In genomic region chr10:85145966-85146365, GRCh38 we compare ENCODE assay signal across 29 cellular contexts.
"Had no signal": no experiment of that assay in that cellular context is flagged by ENCODE, and none has a peak within 500 bp of the region (broad histone marks: within the 10 kb centered on the region; RNA-seq: fewer than 3 reads in every experiment).

No MANE protein-coding gene starts in this region.

- H3K4me3 ChIP-seq: neural progenitor cell, ovary, psoas muscle, skin epidermis, smooth muscle cell, spleen, stomach, thoracic aorta, thyroid gland, tibial nerve, upper lobe of left lung, vagina had no signal

- DNase-seq: naive thymus-derived CD8-positive, alpha-beta T cell; occipital lobe; ovary; posterior cingulate gyrus; psoas muscle; right cardiac atrium; spleen; stimulated activated CD4-positive, alpha-beta T cell treated with anti-CD3 and anti-CD28 coated beads, Interleukin-12 subunit alpha, Interleukin-12 subunit beta, amount 100 ng/mL, for 4 hours; stimulated activated CD4-positive, alpha-beta T cell treated with anti-CD3 and anti-CD28 coated beads, Interleukin-2, amount 100 ng/mL, for 24 hours; stimulated activated CD4-positive, alpha-beta T cell treated with anti-CD3 and anti-CD28 coated beads, Interleukin-2, amount 100 ng/mL, for 48 hours; stimulated activated CD4-positive, alpha-beta T cell treated with anti-CD3 and anti-CD28 coated beads, Interleukin-4, amount 100 ng/mL, for 24 hours; stimulated activated naive B cell treated with anti-CD40 and anti-IgM and Interleukin-4, amounts not matched to agents 10 μg/mL and 1 μg/mL and 100 μg/mL, for 72 hours; stimulated activated naive CD4-positive, alpha-beta T cell treated with Interleukin-2 at 50 U/mL for 16 hours; stomach; thyroid gland; trophoblast cell; upper lobe of left lung had no signal

- H3K9me3 ChIP-seq: ovary, psoas muscle, thoracic aorta, thyroid gland, tibial nerve, upper lobe of left lung, vagina had no signal

- H3K27me3 ChIP-seq: neural progenitor cell, ovary, spleen, stomach, thyroid gland, tibial nerve, upper lobe of left lung, vagina had no signal

- H3K27ac Mint-ChIP-seq: naive thymus-derived CD8-positive, alpha-beta T cell; natural killer cell treated with Interleukin-12 subunit alpha and Interleukin-12 subunit beta and Interleukin-15 and Interleukin-18, amount 100 ng/mL, for 72 hours; neural progenitor cell; progenitor cell of endocrine pancreas; stimulated activated effector memory CD8-positive, alpha-beta T cell treated with anti-CD3 and anti-CD28 coated beads, Interleukin-12 subunit alpha, Interleukin-12 subunit beta, amount 100 ng/mL, for 72 hours; stimulated activated naive B cell treated with anti-CD40 and anti-IgM and Interleukin-4, amounts not matched to agents 10 μg/mL and 1 μg/mL and 100 μg/mL, for 72 hours; stimulated activated naive CD8-positive, alpha-beta T cell treated with anti-CD3 and anti-CD28 coated beads, Interleukin-15, Interleukin-2, amounts not matched to agents 100 ng/mL and 50 ng/mL, for 24 hours had no signal

- H3K4me3 Mint-ChIP-seq: naive thymus-derived CD8-positive, alpha-beta T cell; natural killer cell treated with Interleukin-12 subunit alpha and Interleukin-12 subunit beta and Interleukin-15 and Interleukin-18, amount 100 ng/mL, for 72 hours; neural progenitor cell; stimulated activated effector memory CD8-positive, alpha-beta T cell treated with anti-CD3 and anti-CD28 coated beads, Interleukin-12 subunit alpha, Interleukin-12 subunit beta, amount 100 ng/mL, for 72 hours; stimulated activated naive B cell treated with anti-CD40 and anti-IgM and Interleukin-4, amounts not matched to agents 10 μg/mL and 1 μg/mL and 100 μg/mL, for 72 hours; stimulated activated naive CD8-positive, alpha-beta T cell treated with anti-CD3 and anti-CD28 coated beads, Interleukin-15, Interleukin-2, amounts not matched to agents 100 ng/mL and 50 ng/mL, for 24 hours had no signal

- H3K4me1 Mint-ChIP-seq: naive thymus-derived CD8-positive, alpha-beta T cell; stimulated activated effector memory CD8-positive, alpha-beta T cell treated with anti-CD3 and anti-CD28 coated beads, Interleukin-12 subunit alpha, Interleukin-12 subunit beta, amount 100 ng/mL, for 72 hours; stimulated activated naive B cell treated with anti-CD40 and anti-IgM and Interleukin-4, amounts not matched to agents 10 μg/mL and 1 μg/mL and 100 μg/mL, for 72 hours had no signal

- H3K27me3 Mint-ChIP-seq: natural killer cell treated with Interleukin-12 subunit alpha and Interleukin-12 subunit beta and Interleukin-15 and Interleukin-18, amount 100 ng/mL, for 72 hours; stimulated activated naive B cell treated with anti-CD40 and anti-IgM and Interleukin-4, amounts not matched to agents 10 μg/mL and 1 μg/mL and 100 μg/mL, for 72 hours; stimulated activated naive CD8-positive, alpha-beta T cell treated with anti-CD3 and anti-CD28 coated beads, Interleukin-15, Interleukin-2, amounts not matched to agents 100 ng/mL and 50 ng/mL, for 24 hours had no signal

- H3K9me3 Mint-ChIP-seq: stimulated activated naive CD8-positive, alpha-beta T cell treated with anti-CD3 and anti-CD28 coated beads, Interleukin-15, Interleukin-2, amounts not matched to agents 100 ng/mL and 50 ng/mL, for 24 hours had no signal

- H3K4me1 ChIP-seq: parathyroid adenoma, psoas muscle, spleen, stomach, tibial nerve, vagina had no signal

- ATAC-seq: naive thymus-derived CD8-positive, alpha-beta T cell; natural killer cell treated with Interleukin-12 subunit alpha and Interleukin-12 subunit beta and Interleukin-15 and Interleukin-18, amount 100 ng/mL, for 72 hours; psoas muscle; right cardiac atrium; sciatic nerve; stimulated activated effector memory CD8-positive, alpha-beta T cell treated with anti-CD3 and anti-CD28 coated beads, Interleukin-12 subunit alpha, Interleukin-12 subunit beta, amount 100 ng/mL, for 72 hours; stimulated activated naive B cell treated with anti-CD40 and anti-IgM and Interleukin-4, amounts not matched to agents 10 μg/mL and 1 μg/mL and 100 μg/mL, for 72 hours had no signal

- H3K27ac ChIP-seq: neural progenitor cell, ovary, parathyroid adenoma, psoas muscle, skin epidermis, spleen, stomach, thoracic aorta, thyroid gland, tibial nerve, upper lobe of left lung, vagina had no signal

- H3K36me3 ChIP-seq: neural progenitor cell, ovary, spleen, stomach, thoracic aorta, thyroid gland, tibial nerve, vagina had no signal

- H3K9ac ChIP-seq: neural progenitor cell, parathyroid adenoma had no signal

- H3K36me3 Mint-ChIP-seq: naive thymus-derived CD8-positive, alpha-beta T cell; natural killer cell treated with Interleukin-12 subunit alpha and Interleukin-12 subunit beta and Interleukin-15 and Interleukin-18, amount 100 ng/mL, for 72 hours; stimulated activated effector memory CD8-positive, alpha-beta T cell treated with anti-CD3 and anti-CD28 coated beads, Interleukin-12 subunit alpha, Interleukin-12 subunit beta, amount 100 ng/mL, for 72 hours; stimulated activated naive B cell treated with anti-CD40 and anti-IgM and Interleukin-4, amounts not matched to agents 10 μg/mL and 1 μg/mL and 100 μg/mL, for 72 hours had no signal
